In the genomic region with DNA sequence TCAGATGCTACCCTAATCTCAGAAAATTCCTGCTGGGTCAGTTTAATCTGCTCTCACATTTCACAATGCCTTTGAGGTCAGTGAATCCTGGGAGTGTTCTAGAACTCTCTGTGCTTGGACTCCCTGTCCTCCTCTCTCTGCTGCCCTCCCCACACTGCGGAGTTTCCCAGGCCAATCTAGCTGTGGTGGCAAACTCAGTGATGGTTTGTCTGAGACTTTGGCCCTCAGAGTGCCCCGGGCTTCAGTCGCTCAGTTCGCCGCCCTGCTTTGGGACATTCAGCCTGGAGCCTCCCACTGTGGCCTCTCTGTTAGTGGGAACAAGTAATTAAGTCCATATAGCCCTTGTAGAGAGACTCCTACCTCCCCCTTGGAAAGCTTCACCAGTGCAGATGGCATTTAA, we compare ENCODE assay signal across 18 cellular contexts. TPM values are rescaled to one million over a fixed set of nuclear protein-coding genes. Genes with fewer than 3 reads are reported as not detected.
DNase-seq lines count a peak whose midpoint lies in the region; ATAC-seq and TF ChIP-seq lines count a peak whose summit lies in the region.
"Had no signal": no experiment of that assay in that cellular context is flagged by ENCODE, and none has a peak within 500 bp of the region (broad histone marks: within the 10 kb centered on the region; RNA-seq: fewer than 3 reads in every experiment).

No MANE protein-coding gene starts in this region.

- ATAC-seq in Right ventricle myocardium superior (ENCODE audit: poor library complexity) (no peak), GM18517 (IDR thresholded peaks at IDR 0.05; ENCODE audit: unreplicated experiment) (no peak)
- ATAC-seq: activated naive CD8-positive, alpha-beta T cell treated with anti-CD3 and anti-CD28 coated beads, Interleukin-2, amount 50 U/mL, for 24 hours; activated T-cell treated with anti-CD3 and anti-CD28 coated beads, Interleukin-2, amount 50 U/mL, for 4 hours; stimulated activated naive CD8-positive, alpha-beta T cell treated with anti-CD3 and anti-CD28 coated beads, Interleukin-15, amount 100 ng/mL, for 72 hours had no signal

- no peak overlapping the region for H3K4me3 ChIP-seq in right atrium auricular region
- no peak overlapping the region for H3K4me3 ChIP-seq in mucosa of rectum (ENCODE audit: low read length in 2 of 2)

- TF ChIP-seq CTCF in right atrium auricular region (IDR thresholded peaks at IDR 0.05): no peak

- peak; percentile 50 for DNase-seq in right atrium auricular region (ENCODE audit: low spot score)
- DNase-seq in Right ventricle myocardium superior: no peak
- peak; percentile 8 for DNase-seq in epidermal melanocyte (ENCODE audit: insufficient read length, low spot score)
- DNase-seq in ureter (ENCODE audit: low spot score): peak; percentile 35
- DNase-seq in Ammon's horn (ENCODE audit: low spot score): no peak
- no peak for DNase-seq in activated gamma-delta T cell (lab: John Stamatoyannopoulos, UW)
- DNase-seq: activated CD4-positive, alpha-beta T cell treated with anti-CD3 and anti-CD28 coated beads, Interleukin-2, amount 50 U/mL, for 4 hours; activated naive CD8-positive, alpha-beta T cell treated with anti-CD3 and anti-CD28 coated beads, Interleukin-2, amount 50 U/mL, for 24 hours; activated T-cell treated with anti-CD3 and anti-CD28 coated beads, Interleukin-2, amount 50 U/mL, for 4 hours; glutamatergic neuron; NCI-H1048; posterior cingulate gyrus; stimulated activated CD4-positive, alpha-beta T cell treated with anti-CD3 and anti-CD28 coated beads, Interleukin-15, amount 100 ng/mL, for 24 hours; stimulated activated naive CD8-positive, alpha-beta T cell treated with anti-CD3 and anti-CD28 coated beads, Interleukin-15, amount 100 ng/mL, for 72 hours had no signal

- intact Hi-C loops in Right ventricle myocardium superior (cut with DNase I): no loop called here

- H3K9me3 ChIP-seq in right atrium auricular region (no peaks in the 10 kb centered on the region), mucosa of rectum (ENCODE audit: control insufficient read depth in 2 of 2, low read length in 2 of 2) (no peaks in the 10 kb centered on the region)

- no peak overlapping the region for H3K9ac ChIP-seq in mucosa of rectum (ENCODE audit: low read depth in 1 of 2, low read length in 2 of 2)

- H3K36me3 ChIP-seq in right atrium auricular region (no peaks in the 10 kb centered on the region), mucosa of rectum (ENCODE audit: control insufficient read depth in 2 of 2, insufficient read depth in 2 of 2, low read length in 2 of 2) (peaks cover under 1 to 5% of the 10 kb centered on the region in 2 donors)

- H3K27ac ChIP-seq in right atrium auricular region (no peak overlapping the region), mucosa of rectum (ENCODE audit: low read depth in 2 of 2, low read length in 2 of 2) (peak overlapping the region; percentile 43 to 65)

- no peaks in the 10 kb centered on the region for H3K4me1 ChIP-seq in right atrium auricular region
- peaks cover 16 to 23% of the 10 kb centered on the region in 2 donors for H3K4me1 ChIP-seq in mucosa of rectum (ENCODE audit: control insufficient read depth in 2 of 2, insufficient read depth in 2 of 2, low read length in 2 of 2)

- H3K27me3 ChIP-seq in right atrium auricular region: no peaks in the 10 kb centered on the region
- peaks cover 0 to 2% of the 10 kb centered on the region in 2 donors for H3K27me3 ChIP-seq in mucosa of rectum (ENCODE audit: control insufficient read depth in 2 of 2, insufficient read depth in 2 of 2, low read length in 2 of 2)

RNA-seq across cellular contexts. Expression of a gene that starts 7.1 kb away (rescaled TPM):
- total RNA-seq in right atrium auricular region: 1 to 10 TPM; 3.0 to 7.0 TPM
- total RNA-seq in Right ventricle myocardium superior: 5.3 TPM
- total RNA-seq in ureter: 11.8 TPM

RNA-seq across cellular contexts. Expression of a gene that starts 12.0 kb away (rescaled TPM):
- total RNA-seq in right atrium auricular region (not detected), Right ventricle myocardium superior (not detected), ureter (not detected)
- total RNA-seq: activated T-cell treated with anti-CD3 and anti-CD28 coated beads, Interleukin-2, amount 50 U/mL, for 4 hours; endothelial cell of umbilical vein; H1 had no signal

RNA-seq across cellular contexts. Expression of a gene that starts 23.3 kb away (rescaled TPM):
- under 1 TPM in 1 of 2 donors, not detected in 1; 0.16 TPM for total RNA-seq in right atrium auricular region
- 0.16 TPM for total RNA-seq in Right ventricle myocardium superior
- total RNA-seq in ureter: 0.16 TPM
- total RNA-seq: endothelial cell of umbilical vein, H1 had no signal

Comparison
In these comparisons a context has a peak if more than half of its experiments do, and no peak if none do; other contexts are left out.
1. DNase-seq: peak in right atrium auricular region (single experiment), epidermal melanocyte (single experiment) and ureter (single experiment); none in Right ventricle myocardium superior (single experiment), Ammon's horn (single experiment) and activated gamma-delta T cell (single experiment).
2. H3K27ac ChIP-seq: peak in mucosa of rectum (2 of 2); none in right atrium auricular region (0 of 2).